17 cellular contexts compared by ENCODE assay signal in the genomic region with DNA sequence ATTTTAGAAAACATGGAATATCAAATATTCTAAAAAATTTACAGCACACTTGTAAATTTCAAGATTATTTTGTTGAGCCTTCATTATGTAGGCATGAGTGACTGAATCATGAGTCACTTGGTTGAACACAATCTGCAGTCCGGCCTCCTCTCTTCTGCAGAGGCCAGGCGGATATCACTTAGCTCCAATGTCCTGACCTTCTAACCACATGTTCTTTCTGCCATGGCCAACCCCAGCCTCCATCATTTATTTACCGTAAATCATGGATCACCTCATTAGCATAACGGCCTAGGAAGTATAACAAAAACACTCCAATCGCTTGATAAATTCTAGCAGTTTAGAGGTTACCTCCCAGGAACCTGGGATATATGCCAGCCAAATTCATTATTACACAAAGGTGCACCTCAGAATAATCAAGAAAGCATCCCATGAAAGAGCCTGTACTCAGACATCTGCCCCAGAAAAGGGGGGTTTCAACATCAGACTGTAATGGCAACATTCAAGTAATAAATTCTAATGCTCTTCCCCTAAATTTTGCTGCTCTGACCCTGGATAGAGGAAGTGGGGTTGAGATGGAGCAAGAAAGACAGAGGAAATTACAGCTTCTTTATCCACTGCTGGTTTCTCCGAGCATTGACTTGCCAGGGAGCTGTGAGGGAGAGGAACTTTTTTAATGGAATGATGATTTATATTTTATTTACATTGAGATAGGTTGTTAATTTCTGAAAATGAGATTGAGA.
DNase-seq lines count a peak whose midpoint lies in the region; ATAC-seq and TF ChIP-seq lines count a peak whose summit lies in the region.
"Had no signal": no experiment of that assay in that cellular context is flagged by ENCODE, and none has a peak within 500 bp of the region (broad histone marks: within the 10 kb centered on the region; RNA-seq: fewer than 3 reads in every experiment).

No MANE protein-coding gene starts in this region.

- CTCF ChIA-PET in AG04450 (lab: Charles Lee) = interaction anchor here (0.6 kb wide), 1 partner anchor 53 kb away, joined by 3 read pairs; no protein-coding TSS in a partner anchor

- ATAC-seq in GM19035 (IDR thresholded peaks at IDR 0.05; ENCODE audit: unreplicated experiment) (no peak), heart right ventricle (no peak)
- ATAC-seq in activated CD4-positive, CD25-positive, alpha-beta regulatory T cell treated with anti-CD3 and anti-CD28 coated beads, Interleukin-2, amount 50 U/mL, for 24 hours = no peak
- ATAC-seq: body of pancreas, left cardiac atrium had no signal

- no peak for TF ChIP-seq CTCF in AG04450 (IDR thresholded peaks at IDR 0.05; ENCODE audit: low read depth, low read length)
- TF ChIP-seq CTCF in foreskin fibroblast (IDR thresholded peaks at IDR 0.05; ENCODE audit: low read depth, low read length) = no peak
- no peak for TF ChIP-seq CTCF in heart right ventricle (IDR thresholded peaks at IDR 0.05)

- POLR2A ChIA-PET in AG04450 (lab: Yijun Ruan, JAX) = interaction anchor here (2.0 kb wide), 1 partner anchor 30 kb away, joined by 7 read pairs; no protein-coding TSS in a partner anchor

- no peaks in the 10 kb centered on the region for H3K36me3 ChIP-seq in heart right ventricle
- H3K36me3 ChIP-seq: suprapubic skin had no signal

- intact Hi-C loops in heart right ventricle (cut with DNase I) = no loop called here

- no peaks in the 10 kb centered on the region for H3K9me3 ChIP-seq in AG04450 (ENCODE audit: control insufficient read depth, insufficient read depth, low read length)
- H3K9me3 ChIP-seq in heart right ventricle = peaks cover 0 to 3% (median 0%) of the 10 kb centered on the region in 11 donors
- H3K9me3 ChIP-seq: body of pancreas, suprapubic skin had no signal

- no peak overlapping the region for H3K4me3 ChIP-seq in AG04450 (ENCODE audit: low read depth, low read length)
- H3K4me3 ChIP-seq in foreskin fibroblast (ENCODE audit: low read depth in 1 of 2, low read length in 2 of 2) = no peak overlapping the region
- no peak overlapping the region for H3K4me3 ChIP-seq in heart right ventricle
- H3K4me3 ChIP-seq: body of pancreas, suprapubic skin had no signal

- in situ Hi-C loops in KBM-7 (cut with MboI; ENCODE audit: low pct_unique_long_range_greater_than_20kb, low sequenced_read_pairs) = no loop called here

- 73 to 84% methylated on average over 6 of the region's 6 CpGs for WGBS in heart right ventricle, 2 donors

- DNase-seq in AG04450 (ENCODE audit: low read depth, low spot score) (peak; percentile 76), KBM-7 (peak; percentile 6), SKM-1 treated with dmso at 0.1 percent for 144 hours (lab: John Stamatoyannopoulos, UW; ENCODE audit: unreplicated experiment) (peak; percentile 82), foreskin fibroblast (peak; percentile 16 to 24), NCI-H2107 (lab: John Stamatoyannopoulos, UW) (no peak), heart right ventricle (no peak)
- DNase-seq: activated CD4-positive, alpha-beta T cell treated with anti-CD3 and anti-CD28 coated beads, Interleukin-2, amount 50 U/mL, for 48 hours; body of pancreas; COR-L47; effector CD8-positive, alpha-beta T cell; H9; left cardiac atrium; NCI-H1092 treated with DMSO at 0.1 percent for 48 hours; NCI-H345 had no signal

- H3K27me3 ChIP-seq in AG04450 (ENCODE audit: control insufficient read depth, insufficient read depth, low read length) = no peaks in the 10 kb centered on the region
- no peaks in the 10 kb centered on the region for H3K27me3 ChIP-seq in heart right ventricle
- H3K27me3 ChIP-seq: body of pancreas, suprapubic skin had no signal

- H3K4me1 ChIP-seq in heart right ventricle = no peaks in the 10 kb centered on the region
- H3K4me1 ChIP-seq: body of pancreas, suprapubic skin had no signal

- peak overlapping the region; percentile 3 for H3K27ac ChIP-seq in AG04450 (ENCODE audit: low read depth, low read length)
- no peak overlapping the region for H3K27ac ChIP-seq in heart right ventricle
- H3K27ac ChIP-seq: body of pancreas, suprapubic skin had no signal

Comparison
In these comparisons a context has a peak if more than half of its experiments do, and no peak if none do; other contexts are left out.
1. DNase-seq: peak in AG04450 (single experiment), KBM-7 (single experiment), SKM-1 treated with dmso at 0.1 percent for 144 hours (single experiment) and foreskin fibroblast (2 of 2); none in NCI-H2107 (single experiment) and heart right ventricle (0 of 2).